Comparison of ENCODE assay signal across 9 cellular contexts in the genomic region with DNA sequence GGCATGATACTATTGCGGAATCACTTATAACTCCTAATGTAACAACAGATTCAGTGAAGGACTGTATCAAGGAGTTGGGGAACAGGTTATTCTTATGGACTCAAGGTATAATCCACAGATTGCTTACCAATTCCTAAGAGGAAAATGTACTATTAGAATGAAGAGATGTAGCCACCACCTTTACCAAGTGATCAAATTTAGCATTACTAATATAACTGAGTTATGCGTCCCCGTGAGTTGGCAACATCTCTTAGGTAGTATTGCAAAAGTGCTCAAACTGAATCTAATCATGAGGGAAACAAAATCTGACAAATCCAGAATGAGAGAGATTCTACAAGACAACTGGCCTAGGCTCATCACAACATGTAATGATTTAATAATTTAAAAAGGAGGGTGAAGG. TPM values are rescaled to one million over a fixed set of nuclear protein-coding genes. Genes with fewer than 3 reads are reported as not detected.
DNase-seq lines count a peak whose midpoint lies in the region; ATAC-seq and TF ChIP-seq lines count a peak whose summit lies in the region.
"Had no signal": no experiment of that assay in that cellular context is flagged by ENCODE, and none has a peak within 500 bp of the region (broad histone marks: within the 10 kb centered on the region; RNA-seq: fewer than 3 reads in every experiment).

No MANE protein-coding gene starts in this region.

- no peaks in the 10 kb centered on the region for H3K36me3 Mint-ChIP-seq in activated naive CD8-positive, alpha-beta T cell

- TF ChIP-seq CTCF in left ventricle myocardium inferior (IDR thresholded peaks at IDR 0.05; ENCODE audit: borderline replicate concordance) (no peak), lower lobe of right lung (IDR thresholded peaks at IDR 0.05) (no peak), upper lobe of right lung (IDR thresholded peaks at IDR 0.05) (no peak)

- DNase-seq in left ventricle myocardium inferior (no peak), left cardiac atrium (no peak), lower lobe of right lung (no peak), upper lobe of right lung (no peak), anterior cingulate cortex (lab: John Stamatoyannopoulos, UW) (no peak), GM19238 (ENCODE audit: insufficient read length, low spot score) (no peak), kidney glomerular epithelial cell (lab: John Stamatoyannopoulos, UW) (no peak)

- intact Hi-C loops in left ventricle myocardium inferior (cut with micrococcal nuclease) = no loop called here
- intact Hi-C loops in left cardiac atrium (cut with DNase I) = no loop called here
- intact Hi-C loops in lower lobe of right lung (cut with DNase I) = no loop called here
- intact Hi-C loops in upper lobe of right lung (cut with DNase I) = no loop called here

- no peak for ATAC-seq in left cardiac atrium
- no peak for ATAC-seq in lower lobe of right lung
- no peak for ATAC-seq in upper lobe of right lung

- peaks cover 50% of the 10 kb centered on the region for H3K4me1 ChIP-seq in left ventricle myocardium inferior
- H3K4me1 ChIP-seq in lower lobe of right lung = peaks cover 22% of the 10 kb centered on the region
- H3K4me1 ChIP-seq in upper lobe of right lung = peaks cover 23% of the 10 kb centered on the region

- H3K27me3 ChIP-seq in left ventricle myocardium inferior (ENCODE audit: low read depth) (no peaks in the 10 kb centered on the region), lower lobe of right lung (ENCODE audit: low read depth) (no peaks in the 10 kb centered on the region), upper lobe of right lung (no peaks in the 10 kb centered on the region)
- H3K27me3 ChIP-seq: thyroid gland had no signal

- H3K27ac ChIP-seq in left ventricle myocardium inferior (replicated peaks) = peak overlapping the region; percentile 87
- H3K27ac ChIP-seq in lower lobe of right lung = peak overlapping the region; percentile 71
- no peak overlapping the region for H3K27ac ChIP-seq in upper lobe of right lung

- H3K9me3 ChIP-seq in left ventricle myocardium inferior (replicated peaks) = no peaks in the 10 kb centered on the region
- no peaks in the 10 kb centered on the region for H3K9me3 ChIP-seq in lower lobe of right lung
- H3K9me3 ChIP-seq in upper lobe of right lung = no peaks in the 10 kb centered on the region
- H3K9me3 ChIP-seq: thyroid gland had no signal

- H3K4me1 Mint-ChIP-seq in activated naive CD8-positive, alpha-beta T cell (ENCODE audit: low read depth) = peaks cover 41% of the 10 kb centered on the region

- peaks cover 14% of the 10 kb centered on the region for H3K36me3 ChIP-seq in left ventricle myocardium inferior
- H3K36me3 ChIP-seq in lower lobe of right lung = peaks cover 9% of the 10 kb centered on the region
- peaks cover 6% of the 10 kb centered on the region for H3K36me3 ChIP-seq in upper lobe of right lung

- H3K9me3 Mint-ChIP-seq in activated naive CD8-positive, alpha-beta T cell (ENCODE audit: low read depth) = no peaks in the 10 kb centered on the region

- H3K4me3 ChIP-seq in left ventricle myocardium inferior (peak overlapping the region; percentile 82), lower lobe of right lung (peak overlapping the region; percentile 94), upper lobe of right lung (peak overlapping the region; percentile 85)

- peak overlapping the region; percentile 99 for H3K4me3 Mint-ChIP-seq in activated naive CD8-positive, alpha-beta T cell

- no peaks in the 10 kb centered on the region for H3K27me3 Mint-ChIP-seq in activated naive CD8-positive, alpha-beta T cell

- H3K27ac Mint-ChIP-seq in activated naive CD8-positive, alpha-beta T cell = peak overlapping the region; percentile 92

RNA-seq across cellular contexts. Expression of a gene that starts 0.8 kb away (rescaled TPM):
- total RNA-seq in left ventricle myocardium inferior (13.8 TPM), left cardiac atrium (10 to 100 TPM; 10.3 to 12.6 TPM), lower lobe of right lung (9.3 TPM), upper lobe of right lung (10.2 TPM)

RNA-seq across cellular contexts. Expression of a gene that starts 47.8 kb away (rescaled TPM):
- total RNA-seq in left ventricle myocardium inferior (322 TPM), left cardiac atrium (100 to 1,000 TPM; 179 to 198 TPM), lower lobe of right lung (22.8 TPM), upper lobe of right lung (21.4 TPM)
